In genomic region chr13:102845289-102845629, GRCh38 we compare ENCODE assay signal across 8 cellular contexts. TPM values are rescaled to one million over a fixed set of nuclear protein-coding genes. Genes with fewer than 3 reads are reported as not detected.
DNase-seq lines count a peak whose midpoint lies in the region; ATAC-seq and TF ChIP-seq lines count a peak whose summit lies in the region.

No MANE protein-coding gene starts in this region.

- no peak for TF ChIP-seq RAD21 in IMR-90 (IDR thresholded peaks at IDR 0.05; ENCODE audit: low read length)

- 0 out of 2 replicates have a peak overlapping the region, but pooled peaks have one; percentile 31 for H2AK5ac ChIP-seq in IMR-90 (ENCODE audit: low read depth, low read length)

- peak overlapping the region; percentile 99 for H3K27ac Mint-ChIP-seq in nephron progenitor cell

- intact Hi-C loops in IMR-90 (cut with micrococcal nuclease): loop anchor here (5.0 kb wide), 2 partner anchors 123 to 193 kb away; no protein-coding TSS in a partner anchor
- intact Hi-C loops in dorsolateral prefrontal cortex (cut with DNase I): loop anchor here (1.0 to 5.0 kb wide), 7 partner anchors 46 to 453 kb away; partner anchors contain the start of genes BIVM (in 1 of the 2), POGLUT2 (in 1 of the 2), TEX30 (in 1 of the 2) and TPP2 (in 1 of the 2)

- H3K79me1 ChIP-seq in IMR-90 (ENCODE audit: low read depth in 1 of 2, low read length in 2 of 2): peaks cover 4 to 28% of the 10 kb centered on the region in 2 experiments; a peak in 3 of 4 replicates

- peak overlapping the region; percentile 92 for H3K4ac ChIP-seq in IMR-90 (ENCODE audit: low read depth, low read length)

- H2BK5ac ChIP-seq in IMR-90 (ENCODE audit: low read depth, low read length, poor library complexity, severe bottlenecking): peak overlapping the region; percentile 77

- H2AK9ac ChIP-seq in IMR-90 (replicated peaks; ENCODE audit: low read depth, low read length, poor library complexity): peak overlapping the region; percentile 90

- peak overlapping the region; percentile 88 for H3K56ac ChIP-seq in IMR-90 (ENCODE audit: extremely low read depth, insufficient read depth, low read length)

- CTCF ChIA-PET in IMR-90 (lab: Yijun Ruan, JAX) (interaction anchor here (1.3 to 1.5 kb wide), 2 partner anchors 46 to 47 kb away, joined by 3 to 6 read pairs; no protein-coding TSS in a partner anchor), GM10248 (lab: Yijun Ruan, JAX) (interaction anchor here (0.7 to 6.8 kb wide), 13 partner anchors 8 to 265 kb away, joined by 3 to 36 read pairs (median 4); no protein-coding TSS in a partner anchor)

- peak overlapping the region; percentile 14; the same call in 1 of the 2 replicates for H3K18ac ChIP-seq in IMR-90 (ENCODE audit: low read depth, low read length)

- H4K8ac ChIP-seq in IMR-90 (ENCODE audit: low read depth in 2 of 2, low read length in 2 of 2): peak overlapping the region; percentile 94 to 97

- peak overlapping the region; percentile 94 for H3K27ac ChIP-seq in BLaER1
- H3K27ac ChIP-seq in IMR-90 (ENCODE audit: insufficient read depth, low read length): peak overlapping the region; percentile 81
- H3K27ac ChIP-seq in dorsolateral prefrontal cortex: peak overlapping the region; percentile 87 to 99 (median 97)

- no TSS peak for BruUV-seq in IMR-90 (replicated peaks; lab: Mats Ljungman, UMichigan)

- H3K23ac ChIP-seq in IMR-90 (ENCODE audit: low read depth, low read length): peak overlapping the region; percentile 91

- in situ Hi-C loops in IMR-90 (cut with MboI; ENCODE audit: low sequenced_read_pairs): loop anchor here (5.0 kb wide), 1 partner anchor 248 kb away; the partner anchor contains the start of gene TPP2

- no peak for TF ChIP-seq POLR2A in IMR-90 (IDR thresholded peaks at IDR 0.05; ENCODE audit: low read depth, low read length)

- POLR2A ChIA-PET in IMR-90 (lab: Charles Lee; ENCODE audit: unreplicated experiment) (interaction anchor here (0.5 to 0.6 kb wide), 2 partner anchors 45 to 1733 kb away, joined by 3 to 4 read pairs; no protein-coding TSS in a partner anchor), GM10248 (lab: Yijun Ruan, JAX) (interaction anchor here (1.4 kb wide), 1 partner anchor 248 kb away, joined by 7 read pairs; the partner anchor contains the start of gene TPP2)

- ATAC-seq in GM21526 (IDR thresholded peaks at IDR 0.05; ENCODE audit: low FRiP score, unreplicated experiment) (peak; percentile 25), IMR-90 (ENCODE audit: low read depth) (peak; percentile 18)

- dilution Hi-C loops in IMR-90 (cut with HindIII; ENCODE audit: low sequenced_read_pairs, unreplicated experiment): no loop called here

- H2BK20ac ChIP-seq in IMR-90 (ENCODE audit: low read depth, low read length): no peak overlapping the region

- 0% methylated on average over 2 of the region's 13 CpGs; no CpG with 5 or more reads in 1 of the 2 experiments for WGBS in IMR-90 (ENCODE audit: extremely low coverage in 2 of 2, insufficient read length in 1 of 2), 2 experiments

- no peaks in the 10 kb centered on the region for H3K27me3 Mint-ChIP-seq in nephron progenitor cell (ENCODE audit: low read depth, poor library complexity)

- H4K20me1 ChIP-seq in BLaER1 (peaks cover 23% of the 10 kb centered on the region), IMR-90 (ENCODE audit: insufficient read depth, low read length) (peaks cover 8% of the 10 kb centered on the region; the same call in 1 of the 2 replicates)

- peak overlapping the region; percentile 98 for H2AFZ ChIP-seq in IMR-90 (replicated peaks; ENCODE audit: low read length, poor library complexity)

- peak overlapping the region; percentile 91 for H3K14ac ChIP-seq in IMR-90 (replicated peaks; ENCODE audit: low read depth, low read length)

- peak overlapping the region; percentile 30; the same call in 1 of the 2 replicates for H2BK120ac ChIP-seq in IMR-90 (ENCODE audit: low read depth, low read length)

- no peak for TF ChIP-seq CTCF in IMR-90 (conservative IDR thresholded peaks at IDR 0.05; ENCODE audit: low read depth, low read length)
- no peak for TF ChIP-seq CTCF in dorsolateral prefrontal cortex (IDR thresholded peaks at IDR 0.05 in 54 of 56, conservative IDR thresholded peaks at IDR 0.05 in 2 of 56; ENCODE audit: low read depth in 1 of 56, partially characterized antibody in 56 of 56)
- no peak for TF ChIP-seq CTCF in nephron progenitor cell (IDR thresholded peaks at IDR 0.05)
- no peak for TF ChIP-seq CTCF in GM10248 (IDR thresholded peaks at IDR 0.05; ENCODE audit: control extremely low read depth, extremely low read depth, low read depth, missing control alignments)
- TF ChIP-seq CTCF in GM20000 (IDR thresholded peaks at IDR 0.05; ENCODE audit: extremely low read depth, missing control alignments): no peak

- peak overlapping the region; percentile 64 for H4K91ac ChIP-seq in IMR-90 (ENCODE audit: insufficient read depth, low read depth, low read length)

- peak overlapping the region; percentile 86 for H4K5ac ChIP-seq in IMR-90 (ENCODE audit: low read depth, low read length)

- no peaks in the 10 kb centered on the region; the same call in 1 of the 2 replicates for H3K36me3 ChIP-seq in BLaER1
- H3K36me3 ChIP-seq in IMR-90 (ENCODE audit: control insufficient read depth, insufficient read depth, low read length): no peaks in the 10 kb centered on the region

- no peaks in the 10 kb centered on the region for H3K9me3 ChIP-seq in BLaER1
- H3K9me3 ChIP-seq in IMR-90 (ENCODE audit: control insufficient read depth, insufficient read depth, low read length): no peaks in the 10 kb centered on the region

- H3K9me1 ChIP-seq in IMR-90 (ENCODE audit: insufficient read depth, low read length): no peaks in the 10 kb centered on the region

- H3K27me3 ChIP-seq in BLaER1 (no peaks in the 10 kb centered on the region), IMR-90 (ENCODE audit: control insufficient read depth, insufficient read depth, low read length) (no peaks in the 10 kb centered on the region), dorsolateral prefrontal cortex (no peaks in the 10 kb centered on the region)

- H3K36me3 Mint-ChIP-seq in nephron progenitor cell (ENCODE audit: low read depth): no peaks in the 10 kb centered on the region

- H3K4me2 ChIP-seq in BLaER1: peak overlapping the region; percentile 87
- H3K4me2 ChIP-seq in IMR-90 (ENCODE audit: low read depth, low read length): peak overlapping the region; percentile 84

- H2BK15ac ChIP-seq in IMR-90 (ENCODE audit: low read depth, low read length): no peak overlapping the region

- H3K9me3 Mint-ChIP-seq in nephron progenitor cell: no peaks in the 10 kb centered on the region

- peak overlapping the region; percentile 93 for H3K9ac ChIP-seq in BLaER1
- H3K9ac ChIP-seq in IMR-90 (ENCODE audit: low read depth, low read length): peak overlapping the region; percentile 84

- peaks cover 34% of the 10 kb centered on the region for H3K4me1 ChIP-seq in BLaER1
- H3K4me1 ChIP-seq in IMR-90 (ENCODE audit: control insufficient read depth, insufficient read depth, low read length): peaks cover 4% of the 10 kb centered on the region

- H3K4me1 Mint-ChIP-seq in nephron progenitor cell: peaks cover 20% of the 10 kb centered on the region

- H3K4me3 ChIP-seq in BLaER1: peak overlapping the region; percentile 89
- peak overlapping the region; percentile 63 for H3K4me3 ChIP-seq in IMR-90 (ENCODE audit: insufficient read depth, low read depth, low read length)
- peak overlapping the region; percentile 67 to 100 (median 90) for H3K4me3 ChIP-seq in dorsolateral prefrontal cortex

- DNase-seq in IMR-90 (no peak), dorsolateral prefrontal cortex (no peak), nephron progenitor cell (no peak), D341Med (ENCODE audit: low spot score) (no peak), GM10248 (ENCODE audit: extremely low spot score) (no peak), GM20000 (ENCODE audit: low spot score) (no peak)

- peak overlapping the region; percentile 96 for H3K4me3 Mint-ChIP-seq in nephron progenitor cell

TF ChIP-seq in IMR-90, 13 proteins besides CTCF, POLR2A, EP300 and RAD21 (continues in another document):
- TF ChIP-seq USF2 (IDR thresholded peaks at IDR 0.05; ENCODE audit: low read depth, low read length) (no peak), MXI1 (IDR thresholded peaks at IDR 0.05; ENCODE audit: borderline replicate concordance, low read depth, low read length) (no peak), CHD1 (IDR thresholded peaks at IDR 0.05; ENCODE audit: low read depth, low read length) (no peak), BHLHE40 (IDR thresholded peaks at IDR 0.05; ENCODE audit: low read depth, low read length) (no peak), MAZ (IDR thresholded peaks at IDR 0.05; ENCODE audit: borderline replicate concordance, low read depth, low read length) (no peak), RFX5 (IDR thresholded peaks at IDR 0.05; ENCODE audit: low read depth, low read length) (no peak), MAFK (IDR thresholded peaks at IDR 0.05; ENCODE audit: low read depth, low read length) (no peak), CEBPB (IDR thresholded peaks at IDR 0.05; ENCODE audit: low read depth, low read length) (no peak), RCOR1 (IDR thresholded peaks at IDR 0.05; ENCODE audit: insufficient replicate concordance, low read length) (no peak), SMC3 (IDR thresholded peaks at IDR 0.05; ENCODE audit: low read depth, low read length) (no peak), FOS (IDR thresholded peaks at IDR 0.05; ENCODE audit: low read depth, low read length) (no peak)

RNA-seq across cellular contexts. Expression of gene ERCC5, which starts 0.6 kb away (rescaled TPM):
- 34.4 and 50.8 TPM in 2 replicates for total RNA-seq in IMR-90 (2012; rRNA removed)
- polyA plus RNA-seq in IMR-90 (2012; rRNA removed): 24.8 and 29.7 TPM in 2 replicates
- 3.4 and 5.0 TPM in 2 replicates for polyA plus RNA-seq in IMR-90 (2012; cell fraction: cytosol; rRNA removed)
- 13.8 and 60.4 TPM in 2 replicates for polyA plus RNA-seq in IMR-90 (2012; cell fraction: nucleus; rRNA removed; ENCODE audit: low replicate concordance)
- 10 to 100 TPM; 34.1 to 84.8 (median 53.9) TPM for total RNA-seq in dorsolateral prefrontal cortex

RNA-seq across cellular contexts. Expression of gene BIVM, which starts 46.3 kb away (rescaled TPM):
- total RNA-seq in IMR-90 (2012; rRNA removed) (7.2 and 12.2 TPM in 2 replicates), dorsolateral prefrontal cortex (10 to 100 TPM; 26.3 to 65.1 (median 40.1) TPM)
- 9.0 and 12.2 TPM in 2 replicates for polyA plus RNA-seq in IMR-90 (2012; rRNA removed)
- 2.5 and 2.7 TPM in 2 replicates for polyA plus RNA-seq in IMR-90 (2012; cell fraction: cytosol; rRNA removed)
- 3.9 and 24.5 TPM in 2 replicates for polyA plus RNA-seq in IMR-90 (2012; cell fraction: nucleus; rRNA removed; ENCODE audit: low replicate concordance)

RNA-seq across cellular contexts. Expression of gene POGLUT2, which starts 46.5 kb away (rescaled TPM):
- 10.6 and 15.0 TPM in 2 replicates for total RNA-seq in IMR-90 (2012; rRNA removed)
- 12.1 and 14.3 TPM in 2 replicates for polyA plus RNA-seq in IMR-90 (2012; rRNA removed)
- 7.9 and 8.0 TPM in 2 replicates for polyA plus RNA-seq in IMR-90 (2012; cell fraction: cytosol; rRNA removed)
- 4.3 and 10.5 TPM in 2 replicates for polyA plus RNA-seq in IMR-90 (2012; cell fraction: nucleus; rRNA removed; ENCODE audit: low replicate concordance)
- 10 to 100 TPM in 1 of 120 experiments, 1 to 10 TPM in 119; 2.6 to 10.7 (median 5.3) TPM for total RNA-seq in dorsolateral prefrontal cortex
